In genomic region chr1:52404116-52404974, GRCh38 we compare ENCODE assay signal across 8 cellular contexts. TPM values are rescaled to one million over a fixed set of nuclear protein-coding genes. Genes with fewer than 3 reads are reported as not detected.
DNase-seq lines count a peak whose midpoint lies in the region; ATAC-seq lines count a peak whose summit lies in the region.

ORC1 (minus strand) TSS chr1:52404423; CDS start chr1:52402223, 2,200 bp downstream.
PRPF38A (plus strand) TSS chr1:52404602; CDS start chr1:52404750, 148 bp downstream.

- intact Hi-C loops in T-helper 2 cell treated with Interferon-gamma antibody and Interleukin-4, amounts not matched to agents 100 ng/mL and 5 ng/mL, for 36 hours (cut with micrococcal nuclease), result loop anchor here (1.0 to 10.0 kb wide), 6 partner anchors 20 to 520 kb away; partner anchors contain the start of genes CC2D1B, ECHDC2, SCP2 and TUT4
- intact Hi-C loops in right cardiac atrium (cut with DNase I), result loop anchor here in 1 of 4 donors (10.0 kb wide), 1 partner anchor 290 kb away; the partner anchor contains the start of gene COA7
- intact Hi-C loops in aorta (cut with DNase I), result loop anchor here in 1 of 2 donors (2.0 to 10.0 kb wide), 2 partner anchors 38 to 260 kb away; partner anchors contain the start of genes CC2D1B and ZFYVE9

- H3K9me3 ChIP-seq in right cardiac atrium (ENCODE audit: control insufficient read depth, low read length) (no peaks in the 10 kb centered on the region), aorta (ENCODE audit: control insufficient read depth, low read length) (no peaks in the 10 kb centered on the region)

- H3K27ac ChIP-seq in right cardiac atrium (ENCODE audit: low read length) (peak within 1 kb of the TSS; percentile 84), aorta (ENCODE audit: low read depth in 1 of 2, low read length in 2 of 2) (peak within 1 kb of the TSS in 1 of 2 donors; percentile 91)

- DNase-seq in NCI-H187 treated with DMSO at 0.1 percent for 48 hours (lab: John Stamatoyannopoulos, UW), result peak; percentile 94
- peak; percentile 70 to 99 (median 92) for DNase-seq in anterior cingulate cortex (lab: John Stamatoyannopoulos, UW)
- peak; percentile 97 to 99 (median 98) for DNase-seq in right cardiac atrium
- peak; percentile 97 for DNase-seq in putamen (ENCODE audit: low spot score)
- peak; percentile 98 to 99 for DNase-seq in aorta

- peak; percentile 94 for ATAC-seq in GM18502 (IDR thresholded peaks at IDR 0.05; ENCODE audit: poor library complexity, unreplicated experiment)
- ATAC-seq in HG02970 (IDR thresholded peaks at IDR 0.05; ENCODE audit: low FRiP score, unreplicated experiment), result peak; percentile 93
- peak; percentile 100 for ATAC-seq in right cardiac atrium
- peak; percentile 100 for ATAC-seq in aorta (ENCODE audit: low FRiP score)

- no peaks in the 10 kb centered on the region for H3K4me1 ChIP-seq in right cardiac atrium (ENCODE audit: control insufficient read depth, insufficient read depth, low read length)
- peaks cover 0 to 2% of the 10 kb centered on the region in 2 donors for H3K4me1 ChIP-seq in aorta (ENCODE audit: control insufficient read depth in 1 of 2, insufficient read depth in 2 of 2, low read length in 2 of 2)

- H3K4me3 ChIP-seq in right cardiac atrium (ENCODE audit: low read length), result peak within 1 kb of the TSS; percentile 91
- H3K4me3 ChIP-seq in aorta (ENCODE audit: low read length in 2 of 2), result peak within 1 kb of the TSS; percentile 90 to 98

- H3K27me3 ChIP-seq in right cardiac atrium (ENCODE audit: control insufficient read depth, insufficient read depth), result no peaks in the 10 kb centered on the region
- no peaks in the 10 kb centered on the region for H3K27me3 ChIP-seq in aorta (ENCODE audit: control insufficient read depth in 1 of 2, insufficient read depth in 2 of 2, low read length in 1 of 2)

- peaks cover 0 to 5% of the 10 kb centered on the region in 2 donors for H3K36me3 ChIP-seq in aorta (ENCODE audit: control insufficient read depth in 1 of 2, insufficient read depth in 2 of 2, low read length in 1 of 2)

- WGBS in right cardiac atrium, result under 1% methylated on average over 57 of the region's 57 CpGs
- WGBS in aorta, 2 donors, result 0% methylated on average over 57 of the region's 57 CpGs

RNA-seq across cellular contexts. Expression of gene ORC1, which starts in this region (rescaled TPM):
- total RNA-seq in T-helper 2 cell treated with Interferon-gamma antibody and Interleukin-4, amounts not matched to agents 100 ng/mL and 5 ng/mL, for 36 hours, result 34.5 and 37.6 TPM in 2 replicates
- total RNA-seq in right cardiac atrium, result under 1 TPM; 0.08 to 0.47 (median 0.23) TPM
- 0.07 TPM for polyA plus RNA-seq in right cardiac atrium
- total RNA-seq in aorta, result under 1 TPM; 0.58 to 0.96 TPM
- polyA plus RNA-seq in aorta, result under 1 TPM; 0.28 to 0.38 TPM

RNA-seq across cellular contexts. Expression of gene PRPF38A, which starts in this region (rescaled TPM):
- 101 and 102 TPM in 2 replicates for total RNA-seq in T-helper 2 cell treated with Interferon-gamma antibody and Interleukin-4, amounts not matched to agents 100 ng/mL and 5 ng/mL, for 36 hours
- 10 to 100 TPM; 18.0 to 26.3 (median 23.6) TPM for total RNA-seq in right cardiac atrium
- polyA plus RNA-seq in right cardiac atrium, result 9.2 TPM
- 10 to 100 TPM; 34.7 to 36.2 TPM for total RNA-seq in aorta
- 10 to 100 TPM; 15.2 to 20.7 TPM for polyA plus RNA-seq in aorta

Comparison
In these comparisons a context has a peak if more than half of its experiments do, and no peak if none do; other contexts are left out.
1. RNA of gene ORC1 (total RNA-seq): 34.5 to 37.6 TPM in T-helper 2 cell treated with Interferon-gamma antibody and Interleukin-4, amounts not matched to agents 100 ng/mL and 5 ng/mL, for 36 hours; 0.58 to 0.96 TPM in aorta and 0.08 to 0.47 TPM in right cardiac atrium; every median in the first group is over 10 times any median in the second.
2. Peak in every context shown above with its lines, with median percentiles within 50 percentile points of each other: ATAC-seq and DNase-seq.